2 cellular contexts compared by ENCODE assay signal in the genomic region with DNA sequence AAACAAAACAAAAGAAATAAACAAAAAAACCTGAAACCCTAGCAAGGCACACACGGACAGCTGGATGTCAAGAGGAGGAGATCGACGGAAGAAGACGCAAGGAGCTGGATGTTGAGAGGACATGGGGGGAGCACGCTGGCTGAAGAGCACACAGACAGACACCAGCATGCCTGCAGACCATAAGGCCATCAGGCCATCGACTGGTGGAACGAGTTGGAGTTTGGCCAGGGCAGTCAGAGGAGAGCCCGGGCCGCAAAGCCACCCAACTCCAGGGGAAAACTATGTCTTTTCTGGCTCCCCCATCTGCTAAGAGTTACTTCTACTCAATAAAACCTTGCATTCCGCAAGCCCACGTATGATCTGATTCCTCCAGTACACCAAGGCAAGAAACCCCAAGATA.
TF ChIP-seq lines count a peak whose summit lies in the region.

No MANE protein-coding gene starts in this region.

TF ChIP-seq in GM23338, 12 proteins besides CTCF, POLR2A, EP300 and RAD21:
- TF ChIP-seq, protein P1, sequence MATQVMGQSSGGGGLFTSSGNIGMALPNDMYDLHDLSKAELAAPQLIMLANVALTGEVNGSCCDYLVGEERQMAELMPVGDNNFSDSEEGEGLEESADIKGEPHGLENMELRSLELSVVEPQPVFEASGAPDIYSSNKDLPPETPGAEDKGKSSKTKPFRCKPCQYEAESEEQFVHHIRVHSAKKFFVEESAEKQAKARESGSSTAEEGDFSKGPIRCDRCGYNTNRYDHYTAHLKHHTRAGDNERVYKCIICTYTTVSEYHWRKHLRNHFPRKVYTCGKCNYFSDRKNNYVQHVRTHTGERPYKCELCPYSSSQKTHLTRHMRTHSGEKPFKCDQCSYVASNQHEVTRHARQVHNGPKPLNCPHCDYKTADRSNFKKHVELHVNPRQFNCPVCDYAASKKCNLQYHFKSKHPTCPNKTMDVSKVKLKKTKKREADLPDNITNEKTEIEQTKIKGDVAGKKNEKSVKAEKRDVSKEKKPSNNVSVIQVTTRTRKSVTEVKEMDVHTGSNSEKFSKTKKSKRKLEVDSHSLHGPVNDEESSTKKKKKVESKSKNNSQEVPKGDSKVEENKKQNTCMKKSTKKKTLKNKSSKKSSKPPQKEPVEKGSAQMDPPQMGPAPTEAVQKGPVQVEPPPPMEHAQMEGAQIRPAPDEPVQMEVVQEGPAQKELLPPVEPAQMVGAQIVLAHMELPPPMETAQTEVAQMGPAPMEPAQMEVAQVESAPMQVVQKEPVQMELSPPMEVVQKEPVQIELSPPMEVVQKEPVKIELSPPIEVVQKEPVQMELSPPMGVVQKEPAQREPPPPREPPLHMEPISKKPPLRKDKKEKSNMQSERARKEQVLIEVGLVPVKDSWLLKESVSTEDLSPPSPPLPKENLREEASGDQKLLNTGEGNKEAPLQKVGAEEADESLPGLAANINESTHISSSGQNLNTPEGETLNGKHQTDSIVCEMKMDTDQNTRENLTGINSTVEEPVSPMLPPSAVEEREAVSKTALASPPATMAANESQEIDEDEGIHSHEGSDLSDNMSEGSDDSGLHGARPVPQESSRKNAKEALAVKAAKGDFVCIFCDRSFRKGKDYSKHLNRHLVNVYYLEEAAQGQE (IDR thresholded peaks at IDR 0.05; ENCODE audit: unreplicated experiment): no peak
- no peak for TF ChIP-seq STAT1 (IDR thresholded peaks at IDR 0.05; ENCODE audit: unreplicated experiment)
- TF ChIP-seq NANOG (IDR thresholded peaks at IDR 0.05; ENCODE audit: borderline replicate concordance): no peak
- no peak for TF ChIP-seq POLR2AphosphoS5 (IDR thresholded peaks at IDR 0.05; ENCODE audit: low read depth)
- TF ChIP-seq EZH2 (IDR thresholded peaks at IDR 0.05; ENCODE audit: low read depth, unreplicated experiment): no peak
- TF ChIP-seq, protein P2, sequence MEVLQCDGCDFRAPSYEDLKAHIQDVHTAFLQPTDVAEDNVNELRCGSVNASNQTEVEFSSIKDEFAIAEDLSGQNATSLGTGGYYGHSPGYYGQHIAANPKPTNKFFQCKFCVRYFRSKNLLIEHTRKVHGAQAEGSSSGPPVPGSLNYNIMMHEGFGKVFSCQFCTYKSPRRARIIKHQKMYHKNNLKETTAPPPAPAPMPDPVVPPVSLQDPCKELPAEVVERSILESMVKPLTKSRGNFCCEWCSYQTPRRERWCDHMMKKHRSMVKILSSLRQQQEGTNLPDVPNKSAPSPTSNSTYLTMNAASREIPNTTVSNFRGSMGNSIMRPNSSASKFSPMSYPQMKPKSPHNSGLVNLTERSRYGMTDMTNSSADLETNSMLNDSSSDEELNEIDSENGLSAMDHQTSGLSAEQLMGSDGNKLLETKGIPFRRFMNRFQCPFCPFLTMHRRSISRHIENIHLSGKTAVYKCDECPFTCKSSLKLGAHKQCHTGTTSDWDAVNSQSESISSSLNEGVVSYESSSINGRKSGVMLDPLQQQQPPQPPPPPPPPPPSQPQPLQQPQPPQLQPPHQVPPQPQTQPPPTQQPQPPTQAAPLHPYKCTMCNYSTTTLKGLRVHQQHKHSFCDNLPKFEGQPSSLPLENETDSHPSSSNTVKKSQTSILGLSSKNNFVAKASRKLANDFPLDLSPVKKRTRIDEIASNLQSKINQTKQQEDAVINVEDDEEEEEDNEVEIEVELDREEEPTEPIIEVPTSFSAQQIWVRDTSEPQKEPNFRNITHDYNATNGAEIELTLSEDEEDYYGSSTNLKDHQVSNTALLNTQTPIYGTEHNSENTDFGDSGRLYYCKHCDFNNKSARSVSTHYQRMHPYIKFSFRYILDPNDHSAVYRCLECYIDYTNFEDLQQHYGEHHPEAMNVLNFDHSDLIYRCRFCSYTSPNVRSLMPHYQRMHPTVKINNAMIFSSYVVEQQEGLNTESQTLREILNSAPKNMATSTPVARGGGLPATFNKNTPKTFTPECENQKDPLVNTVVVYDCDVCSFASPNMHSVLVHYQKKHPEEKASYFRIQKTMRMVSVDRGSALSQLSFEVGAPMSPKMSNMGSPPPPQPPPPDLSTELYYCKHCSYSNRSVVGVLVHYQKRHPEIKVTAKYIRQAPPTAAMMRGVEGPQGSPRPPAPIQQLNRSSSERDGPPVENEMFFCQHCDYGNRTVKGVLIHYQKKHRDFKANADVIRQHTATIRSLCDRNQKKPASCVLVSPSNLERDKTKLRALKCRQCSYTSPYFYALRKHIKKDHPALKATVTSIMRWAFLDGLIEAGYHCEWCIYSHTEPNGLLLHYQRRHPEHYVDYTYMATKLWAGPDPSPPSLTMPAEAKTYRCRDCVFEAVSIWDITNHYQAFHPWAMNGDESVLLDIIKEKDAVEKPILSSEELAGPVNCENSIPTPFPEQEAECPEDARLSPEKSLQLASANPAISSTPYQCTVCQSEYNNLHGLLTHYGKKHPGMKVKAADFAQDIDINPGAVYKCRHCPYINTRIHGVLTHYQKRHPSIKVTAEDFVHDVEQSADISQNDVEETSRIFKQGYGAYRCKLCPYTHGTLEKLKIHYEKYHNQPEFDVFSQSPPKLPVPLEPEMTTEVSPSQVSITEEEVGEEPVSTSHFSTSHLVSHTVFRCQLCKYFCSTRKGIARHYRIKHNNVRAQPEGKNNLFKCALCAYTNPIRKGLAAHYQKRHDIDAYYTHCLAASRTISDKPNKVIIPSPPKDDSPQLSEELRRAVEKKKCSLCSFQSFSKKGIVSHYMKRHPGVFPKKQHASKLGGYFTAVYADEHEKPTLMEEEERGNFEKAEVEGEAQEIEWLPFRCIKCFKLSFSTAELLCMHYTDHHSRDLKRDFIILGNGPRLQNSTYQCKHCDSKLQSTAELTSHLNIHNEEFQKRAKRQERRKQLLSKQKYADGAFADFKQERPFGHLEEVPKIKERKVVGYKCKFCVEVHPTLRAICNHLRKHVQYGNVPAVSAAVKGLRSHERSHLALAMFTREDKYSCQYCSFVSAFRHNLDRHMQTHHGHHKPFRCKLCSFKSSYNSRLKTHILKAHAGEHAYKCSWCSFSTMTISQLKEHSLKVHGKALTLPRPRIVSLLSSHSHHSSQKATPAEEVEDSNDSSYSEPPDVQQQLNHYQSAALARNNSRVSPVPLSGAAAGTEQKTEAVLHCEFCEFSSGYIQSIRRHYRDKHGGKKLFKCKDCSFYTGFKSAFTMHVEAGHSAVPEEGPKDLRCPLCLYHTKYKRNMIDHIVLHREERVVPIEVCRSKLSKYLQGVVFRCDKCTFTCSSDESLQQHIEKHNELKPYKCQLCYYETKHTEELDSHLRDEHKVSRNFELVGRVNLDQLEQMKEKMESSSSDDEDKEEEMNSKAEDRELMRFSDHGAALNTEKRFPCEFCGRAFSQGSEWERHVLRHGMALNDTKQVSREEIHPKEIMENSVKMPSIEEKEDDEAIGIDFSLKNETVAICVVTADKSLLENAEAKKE (CRISPR knock-in tag; IDR thresholded peaks at IDR 0.05): no peak
- TF ChIP-seq JUNB (IDR thresholded peaks at IDR 0.05; ENCODE audit: unreplicated experiment): no peak
TF ChIP-seq in GM23338: peak in this region for 0.

TF ChIP-seq in H1, 55 proteins besides CTCF, POLR2A, EP300 and RAD21:
- no peak for TF ChIP-seq FOSL1 (IDR thresholded peaks at IDR 0.05; ENCODE audit: insufficient read depth, low read depth, low read length)
- no peak for TF ChIP-seq BCL11A (IDR thresholded peaks at IDR 0.05; ENCODE audit: low read depth in 2 of 2, low read length in 2 of 2)
- TF ChIP-seq CBX5 (IDR thresholded peaks at IDR 0.05; ENCODE audit: low read depth, low read length): no peak
- no peak for TF ChIP-seq SP2 (IDR thresholded peaks at IDR 0.05; ENCODE audit: low read length)
- TF ChIP-seq RFX5 (IDR thresholded peaks at IDR 0.05; ENCODE audit: borderline replicate concordance, low read depth, low read length): no peak
- TF ChIP-seq JUN (IDR thresholded peaks at IDR 0.05; ENCODE audit: low read depth, low read length): no peak
- no peak for TF ChIP-seq RXRA (IDR thresholded peaks at IDR 0.05; ENCODE audit: insufficient read depth, low read depth, low read length)
- no peak for TF ChIP-seq EZH2 (IDR thresholded peaks at IDR 0.05; ENCODE audit: low read depth, low read length, severe bottlenecking)
- TF ChIP-seq, protein P3, sequence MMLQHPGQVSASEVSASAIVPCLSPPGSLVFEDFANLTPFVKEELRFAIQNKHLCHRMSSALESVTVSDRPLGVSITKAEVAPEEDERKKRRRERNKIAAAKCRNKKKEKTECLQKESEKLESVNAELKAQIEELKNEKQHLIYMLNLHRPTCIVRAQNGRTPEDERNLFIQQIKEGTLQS (IDR thresholded peaks at IDR 0.05; ENCODE audit: insufficient read depth, low read depth, low read length): no peak
- TF ChIP-seq CEBPB (IDR thresholded peaks at IDR 0.05; ENCODE audit: low read depth, low read length): no peak
- no peak for TF ChIP-seq KDM4A (IDR thresholded peaks at IDR 0.05; ENCODE audit: low read depth, low read length, severe bottlenecking)
- no peak for TF ChIP-seq RBBP5 (IDR thresholded peaks at IDR 0.05; ENCODE audit: borderline replicate concordance, low read depth, low read length)
- TF ChIP-seq TCF12 (IDR thresholded peaks at IDR 0.05; ENCODE audit: low read depth, low read length): no peak
- no peak for TF ChIP-seq NRF1 (IDR thresholded peaks at IDR 0.05; ENCODE audit: low read depth, low read length)
- no peak for TF ChIP-seq RNF2 (IDR thresholded peaks at IDR 0.05; ENCODE audit: borderline replicate concordance, low read depth, low read length, missing control alignments, poor library complexity, severe bottlenecking)
- TF ChIP-seq SIRT6 (IDR thresholded peaks at IDR 0.05; ENCODE audit: low read length): no peak
- TF ChIP-seq SP4 (IDR thresholded peaks at IDR 0.05; ENCODE audit: low read length): no peak
- TF ChIP-seq GTF2F1 (IDR thresholded peaks at IDR 0.05; ENCODE audit: borderline replicate concordance, low read depth, low read length): no peak
TF ChIP-seq in H1: peak in this region for 0.
